ENCODE assay signal across 8 cellular contexts in the genomic region with DNA sequence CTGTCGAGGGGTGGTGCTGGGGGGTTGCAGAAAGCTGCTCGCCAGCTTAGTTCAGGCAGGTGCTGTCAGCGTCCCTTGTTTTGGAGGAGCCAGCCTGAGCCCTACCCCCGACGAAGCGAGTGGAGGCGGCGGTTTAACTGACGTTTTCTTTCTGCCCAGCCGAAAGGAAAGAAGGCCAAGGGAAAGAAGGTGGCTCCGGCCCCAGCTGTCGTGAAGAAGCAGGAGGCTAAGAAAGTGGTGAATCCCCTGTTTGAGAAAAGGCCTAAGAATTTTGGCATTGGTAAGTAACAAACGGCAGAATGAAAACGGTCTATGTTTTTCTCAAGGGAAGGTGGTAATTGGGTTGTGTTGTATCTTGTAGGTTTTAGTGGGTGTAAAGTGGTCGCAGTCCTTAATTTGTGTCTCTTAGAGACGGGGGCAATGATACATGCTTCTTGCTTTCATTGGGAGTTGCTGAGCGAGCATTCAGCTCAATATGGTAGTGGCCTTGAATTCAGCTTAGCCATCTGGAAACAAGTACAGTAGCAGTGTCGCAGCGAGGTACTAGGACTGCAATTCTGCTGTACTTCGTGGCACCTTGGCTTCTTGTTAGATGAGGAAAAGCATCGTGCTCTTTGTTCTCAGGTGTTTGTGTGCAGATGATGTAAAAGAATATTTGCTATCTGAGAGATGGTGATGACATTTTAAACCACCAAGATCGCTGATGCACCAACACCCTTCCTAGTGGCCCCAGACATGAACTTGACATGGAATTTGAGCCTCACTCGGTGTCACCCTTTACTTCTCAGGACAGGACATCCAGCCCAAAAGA. TPM values are rescaled to one million over a fixed set of nuclear protein-coding genes. Genes with fewer than 3 reads are reported as not detected.
DNase-seq lines count a peak whose midpoint lies in the region; ATAC-seq and TF ChIP-seq lines count a peak whose summit lies in the region.

No MANE protein-coding gene starts in this region.

- no peaks in the 10 kb centered on the region for H3K27me3 ChIP-seq in CD4-positive, alpha-beta memory T cell (ENCODE audit: insufficient read depth, low read length)
- H3K27me3 ChIP-seq in PC-3 (ENCODE audit: low read length), result no peaks in the 10 kb centered on the region
- no peaks in the 10 kb centered on the region for H3K27me3 ChIP-seq in neuronal stem cell (ENCODE audit: control insufficient read depth in 3 of 3, insufficient read depth in 3 of 3, low read depth in 1 of 3, low read length in 3 of 3)

- H3F3A ChIP-seq in PC-3 (ENCODE audit: low read length, unreplicated experiment), result peaks cover 13% of the 10 kb centered on the region

- H3K4me3 Mint-ChIP-seq in CD4-positive, alpha-beta memory T cell, result peak overlapping the region; percentile 97 to 100 (median 98)
- peak overlapping the region; percentile 99 for H3K4me3 Mint-ChIP-seq in endothelial cell (ENCODE audit: unreplicated experiment)

- H3K14ac ChIP-seq in neuronal stem cell (ENCODE audit: low read length), result peak overlapping the region; percentile 95

- H3K9ac ChIP-seq in PC-3 (ENCODE audit: low read length), result peak overlapping the region; percentile 100
- peak overlapping the region; percentile 99 for H3K9ac ChIP-seq in neuronal stem cell (ENCODE audit: low read depth, low read length, poor library complexity)

- H3K4me2 ChIP-seq in PC-3 (ENCODE audit: low read length) (peak overlapping the region; percentile 93), neuronal stem cell (ENCODE audit: insufficient read depth, low read length, poor library complexity, severe bottlenecking) (peak overlapping the region; percentile 64)

- no peaks in the 10 kb centered on the region for H3K27me3 Mint-ChIP-seq in CD4-positive, alpha-beta memory T cell
- H3K27me3 Mint-ChIP-seq in endothelial cell (ENCODE audit: unreplicated experiment), result peaks cover 17% of the 10 kb centered on the region

- intact Hi-C loops in CD4-positive, alpha-beta memory T cell (cut with micrococcal nuclease), result loop anchor here (1.0 to 2.0 kb wide), 5 partner anchors 7 to 110 kb away; a partner anchor contains a TSS
- intact Hi-C loops in PC-3 (cut with micrococcal nuclease), result no loop called here

- no peaks in the 10 kb centered on the region for H3K9me3 ChIP-seq in CD4-positive, alpha-beta memory T cell (ENCODE audit: control insufficient read depth in 1 of 2, low read length in 2 of 2)
- H3K9me3 ChIP-seq in PC-3 (ENCODE audit: low read length), result no peaks in the 10 kb centered on the region
- peaks cover 0 to 5% of the 10 kb centered on the region in 2 donors for H3K9me3 ChIP-seq in neuronal stem cell (replicated peaks in 1 of 2; ENCODE audit: control insufficient read depth in 2 of 2, insufficient read depth in 1 of 2, low read depth in 1 of 2, low read length in 2 of 2)

- WGBS in neuronal stem cell (ENCODE audit: extremely low coverage in 2 of 2, insufficient read length in 2 of 2, insufficient replicate concordance in 1 of 2), 2 donors, result no CpG with 5 or more reads among the region's 23 CpGs

- no peak overlapping the region for H2BK12ac ChIP-seq in neuronal stem cell (ENCODE audit: low read length)

- no peak for TF ChIP-seq CTCF in PC-3 (conservative IDR thresholded peaks at IDR 0.05; ENCODE audit: low read depth, low read length)
- TF ChIP-seq CTCF in endothelial cell (IDR thresholded peaks at IDR 0.05; ENCODE audit: unreplicated experiment), result no peak

- peaks cover 25% of the 10 kb centered on the region for H3K79me1 ChIP-seq in neuronal stem cell (ENCODE audit: low read depth, low read length)

- no peak overlapping the region for H2BK120ac ChIP-seq in neuronal stem cell (ENCODE audit: low read depth, low read length)

- POLR2A ChIA-PET in CD4-positive, alpha-beta memory T cell (lab: Charles Lee; ENCODE audit: partially characterized antibody), result interaction anchor here (1.0 to 18.1 kb wide), 7 partner anchors 7 to 111 kb away, joined by 3 to 437 read pairs (median 9); a partner anchor contains a TSS
- POLR2A ChIA-PET in PC-3 (lab: Charles Lee; ENCODE audit: unreplicated experiment), result interaction anchor here (0.5 kb wide), 1 partner anchor 42 kb away, joined by 3 read pairs; no protein-coding TSS in a partner anchor

- no peak for ATAC-seq in PC-3
- ATAC-seq in GM21447 (IDR thresholded peaks at IDR 0.05; ENCODE audit: unreplicated experiment), result no peak
- ATAC-seq in HG03378 (IDR thresholded peaks at IDR 0.05; ENCODE audit: unreplicated experiment), result no peak
- no peak for ATAC-seq in GM21381 (IDR thresholded peaks at IDR 0.05; ENCODE audit: unreplicated experiment)

- H3K9me2 ChIP-seq in PC-3 (replicated peaks; ENCODE audit: low read length), result no peaks in the 10 kb centered on the region

- H3K18ac ChIP-seq in neuronal stem cell (ENCODE audit: low read length), result peak overlapping the region; percentile 100

- peak overlapping the region; percentile 93 to 99 (median 96) for H3K27ac Mint-ChIP-seq in CD4-positive, alpha-beta memory T cell
- peak overlapping the region; percentile 97 for H3K27ac Mint-ChIP-seq in endothelial cell (ENCODE audit: unreplicated experiment)

- H3K4me3 ChIP-seq in CD4-positive, alpha-beta memory T cell (ENCODE audit: low read length in 2 of 2), result peak overlapping the region; percentile 80 to 99
- H3K4me3 ChIP-seq in PC-3 (ENCODE audit: low read length), result peak overlapping the region; percentile 100
- H3K4me3 ChIP-seq in neuronal stem cell (ENCODE audit: low read length in 2 of 2), result peak overlapping the region; percentile 89 to 100

- TSS peak; percentile 57 for BruUV-seq in PC-3 (replicated peaks; lab: Mats Ljungman, UMichigan)

- DNase-seq in CD4-positive, alpha-beta memory T cell, result peak in 1 of 5 donors; percentile 40
- no peak for DNase-seq in PC-3
- no peak for DNase-seq in endothelial cell (ENCODE audit: low spot score)
- DNase-seq in neuronal stem cell (ENCODE audit: low spot score), result no peak
- DNase-seq in NCI-H2029 treated with DMSO at 0.1 percent for 48 hours (lab: John Stamatoyannopoulos, UW), result no peak

- H3K4me1 Mint-ChIP-seq in CD4-positive, alpha-beta memory T cell, result peaks cover 21 to 50% (median 33%) of the 10 kb centered on the region in 4 donors
- peaks cover 22% of the 10 kb centered on the region for H3K4me1 Mint-ChIP-seq in endothelial cell (ENCODE audit: unreplicated experiment)

- peaks cover 33% of the 10 kb centered on the region for H3K4me1 ChIP-seq in CD4-positive, alpha-beta memory T cell (ENCODE audit: insufficient read depth, low read length)
- H3K4me1 ChIP-seq in PC-3 (ENCODE audit: insufficient read depth, low read length) (peaks cover 13% of the 10 kb centered on the region), neuronal stem cell (ENCODE audit: control insufficient read depth in 2 of 2, insufficient read depth in 1 of 2, low read depth in 1 of 2, low read length in 2 of 2) (peaks cover 7 to 15% of the 10 kb centered on the region in 2 donors)

- peak overlapping the region; percentile 99 for H2AK5ac ChIP-seq in neuronal stem cell (ENCODE audit: low read depth, low read length)

- H3K4ac ChIP-seq in neuronal stem cell (ENCODE audit: low read length), result peak overlapping the region; percentile 99

- H2BK5ac ChIP-seq in neuronal stem cell (ENCODE audit: low read length), result peak overlapping the region; percentile 97

- H4K8ac ChIP-seq in neuronal stem cell (ENCODE audit: low read depth, low read length), result peak overlapping the region; percentile 77

- H3K27ac ChIP-seq in CD4-positive, alpha-beta memory T cell (ENCODE audit: low read depth, low read length), result peak overlapping the region; percentile 88
- H3K27ac ChIP-seq in PC-3 (ENCODE audit: low read length) (peak overlapping the region; percentile 73), neuronal stem cell (replicated peaks; ENCODE audit: low read length) (peak overlapping the region; percentile 90)

- no peak overlapping the region for H4K91ac ChIP-seq in neuronal stem cell (ENCODE audit: low read depth, low read length, poor library complexity)

- H4K20me1 ChIP-seq in PC-3 (ENCODE audit: low read length), result peaks cover 24% of the 10 kb centered on the region

- no peaks in the 10 kb centered on the region for H3K9me3 Mint-ChIP-seq in CD4-positive, alpha-beta memory T cell
- H3K9me3 Mint-ChIP-seq in endothelial cell (ENCODE audit: unreplicated experiment), result no peaks in the 10 kb centered on the region

- peaks cover 64% of the 10 kb centered on the region for H3K36me3 ChIP-seq in CD4-positive, alpha-beta memory T cell (ENCODE audit: insufficient read depth, low read length)
- H3K36me3 ChIP-seq in PC-3 (ENCODE audit: low read depth, low read length) (peaks cover 41% of the 10 kb centered on the region), neuronal stem cell (replicated peaks in 1 of 2; ENCODE audit: control insufficient read depth in 2 of 2, insufficient read depth in 2 of 2, low read length in 2 of 2) (peaks cover 62 to 81% of the 10 kb centered on the region in 2 donors)

- no peak overlapping the region for H2AFZ ChIP-seq in PC-3 (ENCODE audit: low read length)
- H2AFZ ChIP-seq in neuronal stem cell (ENCODE audit: low read length), result no peak overlapping the region

- CTCF ChIA-PET in CD4-positive, alpha-beta memory T cell (lab: Charles Lee; ENCODE audit: partially characterized antibody), result interaction anchor here (1.1 to 1.7 kb wide), 2 partner anchors 19 to 26 kb away, joined by 4 read pairs; no protein-coding TSS in a partner anchor
- CTCF ChIA-PET in PC-3 (lab: Charles Lee), result no interaction called here

- H3K36me3 Mint-ChIP-seq in CD4-positive, alpha-beta memory T cell, result peaks cover 37 to 67% of the 10 kb centered on the region in 2 donors
- peaks cover 42% of the 10 kb centered on the region for H3K36me3 Mint-ChIP-seq in endothelial cell (ENCODE audit: low read depth, unreplicated experiment)

- peak overlapping the region; percentile 99 for H3K23ac ChIP-seq in neuronal stem cell (ENCODE audit: low read depth, low read length, poor library complexity)

- peaks cover 48% of the 10 kb centered on the region for H3K79me2 ChIP-seq in PC-3 (ENCODE audit: low read length)

- peak overlapping the region; percentile 3 for H2BK15ac ChIP-seq in neuronal stem cell (ENCODE audit: low read length)

RNA-seq across cellular contexts. Expression of a gene that starts 0.9 kb away (rescaled TPM):
- total RNA-seq in CD4-positive, alpha-beta memory T cell, result 1,000 to 10,000 TPM; 2,104 to 2,268 TPM
- polyA plus RNA-seq in CD4-positive, alpha-beta memory T cell, result 1,000 to 10,000 TPM in 1 of 2 donors, 100 to 1,000 TPM in 1; 794 to 1,144 TPM
- total RNA-seq in PC-3 (2014; rRNA removed) (998 and 1,156 TPM in 2 replicates), endothelial cell (ENCODE audit: unreplicated experiment) (2,006 TPM)
- polyA plus RNA-seq in neuronal stem cell (2013, experiment 1 of 2), result 3,338 TPM
- 3,301 TPM for polyA plus RNA-seq in neuronal stem cell (2013, experiment 2 of 2)

RNA-seq across cellular contexts. Expression of a gene that starts 1.0 kb away (rescaled TPM):
- total RNA-seq in CD4-positive, alpha-beta memory T cell, result 10 to 100 TPM; 40.2 to 42.8 TPM
- polyA plus RNA-seq in CD4-positive, alpha-beta memory T cell, result 10 to 100 TPM in 1 of 2 donors, 1 to 10 TPM in 1; 8.1 to 16.0 TPM
- total RNA-seq in PC-3 (2014; rRNA removed), result 20.5 and 24.5 TPM in 2 replicates
- total RNA-seq in endothelial cell (ENCODE audit: unreplicated experiment), result 32.9 TPM
- polyA plus RNA-seq in neuronal stem cell (2013, experiment 1 of 2), result 34.2 TPM
- 35.9 TPM for polyA plus RNA-seq in neuronal stem cell (2013, experiment 2 of 2)

RNA-seq across cellular contexts. Expression of a gene that starts 7.3 kb away (rescaled TPM):
- total RNA-seq in CD4-positive, alpha-beta memory T cell, result 10 to 100 TPM; 54.3 to 61.1 TPM
- 100 to 1,000 TPM; 105 to 114 TPM for polyA plus RNA-seq in CD4-positive, alpha-beta memory T cell
- total RNA-seq in PC-3 (2014; rRNA removed), result 15.7 and 28.1 TPM in 2 replicates
- total RNA-seq in endothelial cell (ENCODE audit: unreplicated experiment), result 36.2 TPM
- 34.2 TPM for polyA plus RNA-seq in neuronal stem cell (2013, experiment 1 of 2)
- polyA plus RNA-seq in neuronal stem cell (2013, experiment 2 of 2), result 33.7 TPM

RNA-seq across cellular contexts. Expression of a gene that starts 7.4 kb away (rescaled TPM):
- 10 to 100 TPM; 19.5 to 19.8 TPM for total RNA-seq in CD4-positive, alpha-beta memory T cell
- 10 to 100 TPM; 29.7 to 46.7 TPM for polyA plus RNA-seq in CD4-positive, alpha-beta memory T cell
- total RNA-seq in PC-3 (2014; rRNA removed) (103 and 134 TPM in 2 replicates), endothelial cell (ENCODE audit: unreplicated experiment) (11.9 TPM)
- 22.0 TPM for polyA plus RNA-seq in neuronal stem cell (2013, experiment 1 of 2)
- polyA plus RNA-seq in neuronal stem cell (2013, experiment 2 of 2), result 22.0 TPM

RNA-seq across cellular contexts. Expression of a gene that starts 13.0 kb away (rescaled TPM):
- 10 to 100 TPM; 28.6 to 28.9 TPM for total RNA-seq in CD4-positive, alpha-beta memory T cell
- 10 to 100 TPM in 1 of 2 donors, 1 to 10 TPM in 1; 2.3 to 13.4 TPM for polyA plus RNA-seq in CD4-positive, alpha-beta memory T cell
- total RNA-seq in PC-3 (2014; rRNA removed) (28.0 TPM in 2 replicates), endothelial cell (ENCODE audit: unreplicated experiment) (21.7 TPM)
- polyA plus RNA-seq in neuronal stem cell (2013, experiment 1 of 2), result 11.6 TPM
- 11.5 TPM for polyA plus RNA-seq in neuronal stem cell (2013, experiment 2 of 2)
